Comparison of ENCODE assay signal across 24 cellular contexts in genomic region chr6:21176197-21176596, GRCh38.
"Had no signal": no experiment of that assay in that cellular context is flagged by ENCODE, and none has a peak within 500 bp of the region (broad histone marks: within the 10 kb centered on the region; RNA-seq: fewer than 3 reads in every experiment).

No MANE protein-coding gene starts in this region.

- ATAC-seq: esophagus mucosa; left lobe of liver; mucosa of descending colon; natural killer cell treated with Interleukin-12 subunit alpha and Interleukin-12 subunit beta and Interleukin-15 and Interleukin-18, amount 100 ng/mL, for 72 hours; right lobe of liver; stimulated activated naive B cell treated with anti-CD40 and anti-IgM and Interleukin-4, amounts not matched to agents 10 μg/mL and 1 μg/mL and 100 μg/mL, for 72 hours had no signal

- FAIRE-seq: kidney, small intestine, urothelium cell line had no signal

- H3K9me3 ChIP-seq: mucosa of descending colon, neutrophil, right lobe of liver, thoracic aorta, upper lobe of left lung had no signal

- H2AFZ ChIP-seq: parathyroid adenoma had no signal

- H3K36me3 ChIP-seq: neutrophil, right lobe of liver, thoracic aorta, upper lobe of left lung had no signal

- H3K27me3 ChIP-seq: dorsolateral prefrontal cortex, neutrophil, right lobe of liver, tibial nerve, upper lobe of left lung had no signal

- DNase-seq: cortex of kidney; dorsolateral prefrontal cortex; effector CD4-positive, alpha-beta T cell; foreskin melanocyte; kidney; mesenchymal stem cell; mucosa of descending colon; naive B cell; right lobe of liver; small intestine; stimulated activated CD4-positive, alpha-beta T cell treated with anti-CD3 and anti-CD28 coated beads, Interleukin-15, amount 100 ng/mL, for 24 hours; stimulated activated CD4-positive, alpha-beta T cell treated with anti-CD3 and anti-CD28 coated beads, Interleukin-2, amount 100 ng/mL, for 48 hours; stimulated activated naive B cell treated with anti-CD40 and anti-IgM and Interleukin-4, amounts not matched to agents 10 μg/mL and 1 μg/mL and 100 μg/mL, for 72 hours; upper lobe of left lung had no signal

- H3K4me1 ChIP-seq: parathyroid adenoma, right lobe of liver, tibial nerve, upper lobe of left lung had no signal

- H3K27ac ChIP-seq: dorsolateral prefrontal cortex, epithelial cell of prostate, neutrophil, parathyroid adenoma, right lobe of liver, thoracic aorta, tibial nerve, upper lobe of left lung had no signal

- H3K9ac ChIP-seq: parathyroid adenoma had no signal

- H3K4me3 ChIP-seq: dorsolateral prefrontal cortex, lung, mucosa of descending colon, right lobe of liver, thoracic aorta, tibial nerve, upper lobe of left lung had no signal

- H3K79me2 ChIP-seq: parathyroid adenoma had no signal
